ENCODE assay signal across 24 cellular contexts in the genomic region with DNA sequence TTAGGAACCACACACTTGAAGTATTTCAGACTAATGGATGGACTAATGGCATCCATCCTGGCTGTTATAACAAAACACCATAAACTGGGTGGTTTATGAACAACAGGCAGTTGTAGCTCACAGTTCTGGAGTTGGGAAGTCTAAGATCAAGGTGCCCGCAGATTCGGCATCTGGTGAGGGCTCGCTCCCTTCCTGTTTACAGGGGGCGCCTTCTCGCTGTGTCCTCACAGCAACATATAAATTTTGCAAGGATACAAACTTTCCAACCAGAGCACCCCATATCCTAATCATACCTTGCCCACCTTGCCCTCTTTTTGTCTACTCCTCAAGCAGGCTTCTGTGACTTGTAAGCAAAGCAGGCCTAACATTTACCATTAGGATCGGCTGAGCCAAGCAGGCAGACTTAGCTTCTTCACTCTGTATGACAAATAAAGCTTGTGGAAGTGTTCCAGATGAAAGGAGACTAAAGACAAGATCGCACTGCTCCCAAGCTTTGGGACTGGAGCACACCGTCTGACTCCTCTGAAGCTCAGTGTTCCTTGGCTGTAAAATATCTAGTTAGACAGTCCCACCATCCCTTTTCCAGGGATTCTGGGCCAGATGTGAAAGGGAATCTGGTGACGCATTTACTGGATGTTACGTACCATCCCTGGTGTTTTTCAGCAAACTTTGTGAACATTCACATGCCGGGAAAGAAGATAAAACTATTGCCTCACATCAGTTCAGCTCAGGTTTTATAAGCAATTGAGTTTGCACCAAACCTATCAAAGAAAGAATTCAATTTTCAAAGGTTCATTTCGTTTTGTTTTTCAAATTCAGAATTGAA. TPM values are rescaled to one million over a fixed set of nuclear protein-coding genes. Genes with fewer than 3 reads are reported as not detected.
DNase-seq lines count a peak whose midpoint lies in the region; ATAC-seq, FAIRE-seq and TF ChIP-seq lines count a peak whose summit lies in the region.
"Had no signal": no experiment of that assay in that cellular context is flagged by ENCODE, and none has a peak within 500 bp of the region (broad histone marks: within the 10 kb centered on the region; RNA-seq: fewer than 3 reads in every experiment).

No MANE protein-coding gene starts in this region.

- H3K56ac ChIP-seq in H1 (replicated peaks; ENCODE audit: insufficient read length, low read depth, low read length): no peak overlapping the region

- 0 out of 2 replicates have a peak overlapping the region, but pooled peaks have one; percentile 0 for H2AK5ac ChIP-seq in H1 (ENCODE audit: low read depth, low read length)

- no peak overlapping the region for H3K4ac ChIP-seq in H1 (replicated peaks; ENCODE audit: insufficient read length, low read depth, low read length)

- no peaks in the 10 kb centered on the region for H4K20me1 ChIP-seq in H1 (replicated peaks in 1 of 2; ENCODE audit: control insufficient read depth in 1 of 2, insufficient read depth in 2 of 2, low read length in 2 of 2)

- no peak overlapping the region for H4K8ac ChIP-seq in H1 (ENCODE audit: extremely low read depth, insufficient read depth, low read length)

- H2BK20ac ChIP-seq in H1 (ENCODE audit: low read length): no peak overlapping the region

- H4K91ac ChIP-seq in H1 (replicated peaks; ENCODE audit: insufficient read length, low read length): no peak overlapping the region

- H2BK12ac ChIP-seq in H1 (ENCODE audit: low read depth, low read length): no peak overlapping the region

- H3K27me3 Mint-ChIP-seq in mesothelial cell of epicardium (ENCODE audit: low read depth): peaks cover 25% of the 10 kb centered on the region
- H3K27me3 Mint-ChIP-seq: activated CD4-positive, alpha-beta memory T cell treated with anti-CD3 and anti-CD28 coated beads, Interleukin-2, amount 10 ng/mL, durations not matched to agents 7 days and 5 days; central memory CD8-positive, alpha-beta T cell had no signal

- no peaks in the 10 kb centered on the region; a peak in 1 of 4 replicates for H3K79me2 ChIP-seq in H1 (ENCODE audit: control insufficient read depth in 1 of 2, insufficient read depth in 2 of 2, low read length in 2 of 2)

- H3K27ac ChIP-seq in left ventricle myocardium inferior (replicated peaks): peak overlapping the region; percentile 63
- H3K27ac ChIP-seq in heart left ventricle: peak overlapping the region in 5 of 12 donors; percentile 5 to 62 (median 40)
- no peak overlapping the region for H3K27ac ChIP-seq in H1 (ENCODE audit: low read depth, low read length)
- H3K27ac ChIP-seq in temporal lobe (ENCODE audit: low read depth, low read length): peak overlapping the region; percentile 17
- H3K27ac ChIP-seq: A549, uterus, WERI-Rb-1 had no signal

- CTCF ChIA-PET in H1 (lab: Charles Lee; ENCODE audit: partially characterized antibody): interaction anchor here (0.7 to 2.9 kb wide), 17 partner anchors 9 to 163 kb away, joined by 3 to 10 read pairs (median 4); a partner anchor contains a TSS

- H3K4me1 ChIP-seq in left ventricle myocardium inferior (peaks cover 98% of the 10 kb centered on the region), heart left ventricle (peaks cover 4 to 87% (median 58%) of the 10 kb centered on the region in 12 donors), H1 (replicated peaks in 1 of 4; ENCODE audit: control insufficient read depth in 3 of 4, insufficient read depth in 4 of 4, low read length in 3 of 4) (peaks cover 0 to 11% (median 1%) of the 10 kb centered on the region in 4 experiments; a peak in 1 of 7 replicates)
- H3K4me1 ChIP-seq: uterus had no signal

- TF ChIP-seq EP300 in H1 (IDR thresholded peaks at IDR 0.05; ENCODE audit: borderline replicate concordance in 1 of 2, low read depth in 2 of 2, low read length in 2 of 2): no peak

- no peak for TF ChIP-seq POLR2A in heart left ventricle (IDR thresholded peaks at IDR 0.05)
- TF ChIP-seq POLR2A in H1 (IDR thresholded peaks at IDR 0.05; ENCODE audit: control extremely low read depth in 1 of 2, low read depth in 2 of 2, low read length in 2 of 2): no peak

- WGBS in heart left ventricle, 4 donors: 90 to 94% (median 91%) methylated on average over 12 of the region's 12 CpGs
- 84% methylated on average over 12 of the region's 12 CpGs; no CpG with 5 or more reads in 1 of the 2 experiments for WGBS in H1 (ENCODE audit: extremely low coverage in 1 of 2, insufficient coverage in 1 of 2, insufficient read length in 1 of 2, insufficient replicate concordance in 2 of 2, low coverage in 1 of 2, low lambda C conversion rate in 2 of 2, missing lambda C conversion rate in 1 of 2), 2 experiments

- intact Hi-C loops in left ventricle myocardium inferior (cut with micrococcal nuclease): no loop called here
- intact Hi-C loops in heart left ventricle (cut with DNase I): loop anchor here in 1 of 10 donors (10.0 kb wide), 1 partner anchor 118 kb away; no protein-coding TSS in a partner anchor

- no peak overlapping the region for H3K4me3 Mint-ChIP-seq in mesothelial cell of epicardium
- H3K4me3 Mint-ChIP-seq: activated CD4-positive, alpha-beta memory T cell treated with anti-CD3 and anti-CD28 coated beads, Interleukin-2, amount 10 ng/mL, durations not matched to agents 7 days and 5 days; activated naive CD4-positive, alpha-beta T cell treated with anti-CD3 and anti-CD28 coated beads, Interleukin-2, amount 10 ng/mL, durations not matched to agents 7 days and 5 days; activated T-cell treated with anti-CD3 and anti-CD28 coated beads, Interleukin-2, amount 50 U/mL, for 4 hours; central memory CD8-positive, alpha-beta T cell; nephron progenitor cell had no signal

- no peak overlapping the region for H3K18ac ChIP-seq in H1 (ENCODE audit: extremely low read depth, low read length)

- H2AFZ ChIP-seq in H1 (ENCODE audit: low read length): 0 out of 2 replicates have a peak overlapping the region, but pooled peaks have one; percentile 11

- H2BK120ac ChIP-seq in H1 (replicated peaks; ENCODE audit: low read depth, low read length): no peak overlapping the region

- H2BK15ac ChIP-seq in H1 (ENCODE audit: low read length): 0 out of 2 replicates have a peak overlapping the region, but pooled peaks have one; percentile 22

- H3K4me3 ChIP-seq in left ventricle myocardium inferior (no peak overlapping the region), heart left ventricle (no peak overlapping the region), H1 (ENCODE audit: extremely low read depth in 1 of 4, insufficient read depth in 2 of 4, low read depth in 3 of 4, low read length in 4 of 4) (no peak overlapping the region)
- H3K4me3 ChIP-seq: A549, uterus had no signal

- no peaks in the 10 kb centered on the region for H3K27me3 ChIP-seq in left ventricle myocardium inferior (ENCODE audit: low read depth)
- no peaks in the 10 kb centered on the region for H3K27me3 ChIP-seq in heart left ventricle
- H3K27me3 ChIP-seq in H1 (replicated peaks in 1 of 4; ENCODE audit: control insufficient read depth in 3 of 4, extremely low read depth in 1 of 4, insufficient read depth in 3 of 4, low read length in 3 of 4): no peaks in the 10 kb centered on the region
- H3K27me3 ChIP-seq: uterus had no signal

- H3K4me2 ChIP-seq in H1 (ENCODE audit: insufficient read depth in 1 of 2, low read depth in 2 of 2, low read length in 2 of 2): no peak overlapping the region
- H3K4me2 ChIP-seq: A549 had no signal

- no peak overlapping the region for H3K9ac ChIP-seq in H1 (replicated peaks in 1 of 4; ENCODE audit: extremely low read depth in 1 of 4, low read depth in 3 of 4, low read length in 3 of 4)

- no peaks in the 10 kb centered on the region for H3K23me2 ChIP-seq in H1 (ENCODE audit: low read depth, low read length)

- peak overlapping the region; percentile 22 for H3K27ac Mint-ChIP-seq in mesothelial cell of epicardium
- H3K27ac Mint-ChIP-seq: activated CD4-positive, alpha-beta memory T cell treated with anti-CD3 and anti-CD28 coated beads, Interleukin-2, amount 10 ng/mL, durations not matched to agents 7 days and 5 days; activated naive CD4-positive, alpha-beta T cell treated with anti-CD3 and anti-CD28 coated beads, Interleukin-2, amount 10 ng/mL, durations not matched to agents 7 days and 5 days; nephron progenitor cell had no signal

- peaks cover 3% of the 10 kb centered on the region; the same call in 1 of the 2 replicates for H3K79me1 ChIP-seq in H1 (ENCODE audit: low read depth, low read length)

- H3K36me3 ChIP-seq in left ventricle myocardium inferior: peaks cover 9% of the 10 kb centered on the region
- H3K36me3 ChIP-seq in heart left ventricle: peaks cover 0 to 16% (median 0%) of the 10 kb centered on the region in 9 donors
- no peaks in the 10 kb centered on the region for H3K36me3 ChIP-seq in H1 (ENCODE audit: control insufficient read depth in 2 of 4, insufficient read depth in 4 of 4, low read length in 3 of 4)
- H3K36me3 ChIP-seq: uterus, WERI-Rb-1 had no signal

- DNase-seq in left ventricle myocardium inferior (no peak), heart left ventricle (no peak), H1 (ENCODE audit: low read depth in 1 of 2, low spot score in 2 of 2) (no peak), mesothelial cell of epicardium (ENCODE audit: low spot score in 2 of 2, unreplicated experiment in 2 of 2) (no peak), NCI-H446 treated with DMSO at 0.1 percent for 48 hours (lab: John Stamatoyannopoulos, UW) (no peak), NOMO-1 treated with dmso at 0.1 percent for 144 hours (lab: John Stamatoyannopoulos, UW; ENCODE audit: unreplicated experiment) (no peak)
- DNase-seq: activated CD4-positive, alpha-beta memory T cell treated with anti-CD3 and anti-CD28 coated beads, Interleukin-2, amount 10 ng/mL, durations not matched to agents 7 days and 5 days; activated naive CD4-positive, alpha-beta T cell treated with anti-CD3 and anti-CD28 coated beads, Interleukin-2, amount 10 ng/mL, durations not matched to agents 7 days and 5 days; activated T-cell treated with anti-CD3 and anti-CD28 coated beads, Interleukin-2, amount 50 U/mL, for 4 hours; aorta; Calu3; effector CD8-positive, alpha-beta T cell; NCI-H1092; NCI-H2029 treated with DMSO at 0.1 percent for 48 hours; nephron progenitor cell; posterior cingulate gyrus; stimulated activated CD4-positive, alpha-beta T cell treated with anti-CD3 and anti-CD28 coated beads, Interleukin-4, amount 100 ng/mL, for 24 hours; uterus; WERI-Rb-1 had no signal

- H4K5ac ChIP-seq in H1 (ENCODE audit: insufficient read length, low read depth, low read length): no peak overlapping the region

- H3K4me1 Mint-ChIP-seq in mesothelial cell of epicardium: peaks cover 10% of the 10 kb centered on the region

- no peaks in the 10 kb centered on the region for H3K36me3 Mint-ChIP-seq in mesothelial cell of epicardium
- H3K36me3 Mint-ChIP-seq: activated naive CD4-positive, alpha-beta T cell treated with anti-CD3 and anti-CD28 coated beads, Interleukin-2, amount 10 ng/mL, durations not matched to agents 7 days and 5 days had no signal

- POLR2A ChIA-PET in H1 (lab: Charles Lee; ENCODE audit: partially characterized antibody): no interaction called here

- H3K14ac ChIP-seq in H1 (ENCODE audit: insufficient read length): no peak overlapping the region

- H3K9me3 Mint-ChIP-seq in mesothelial cell of epicardium: peaks cover 4% of the 10 kb centered on the region
- H3K9me3 Mint-ChIP-seq: activated CD4-positive, alpha-beta memory T cell treated with anti-CD3 and anti-CD28 coated beads, Interleukin-2, amount 10 ng/mL, durations not matched to agents 7 days and 5 days; activated T-cell treated with anti-CD3 and anti-CD28 coated beads, Interleukin-2, amount 50 U/mL, for 4 hours; central memory CD8-positive, alpha-beta T cell had no signal

- FAIRE-seq in H1 (lab: Jason Lieb, UNC): no peak
- FAIRE-seq: A549, islet of Langerhans had no signal

- no peak overlapping the region for H2BK5ac ChIP-seq in H1 (ENCODE audit: low read depth, low read length)

- TF ChIP-seq CTCF in left ventricle myocardium inferior (IDR thresholded peaks at IDR 0.05; ENCODE audit: borderline replicate concordance): no peak
- no peak for TF ChIP-seq CTCF in heart left ventricle (IDR thresholded peaks at IDR 0.05)
- no peak for TF ChIP-seq CTCF in H1 (IDR thresholded peaks at IDR 0.05; ENCODE audit: control extremely low read depth in 1 of 3, insufficient read depth in 1 of 3, low read depth in 1 of 3, low read length in 3 of 3)
- TF ChIP-seq CTCF in mesothelial cell of epicardium (IDR thresholded peaks at IDR 0.05; ENCODE audit: unreplicated experiment): no peak

- no peak overlapping the region for H3K23ac ChIP-seq in H1 (ENCODE audit: insufficient read length)

- ATAC-seq in heart left ventricle (no peak), GM21367 (IDR thresholded peaks at IDR 0.05; ENCODE audit: unreplicated experiment) (no peak)
- ATAC-seq: A549; activated T-cell treated with anti-CD3 and anti-CD28 coated beads, Interleukin-2, amount 50 U/mL, for 4 hours had no signal

- TF ChIP-seq RAD21 in H1 (IDR thresholded peaks at IDR 0.05 in 1 of 2, conservative IDR thresholded peaks at IDR 0.05 in 1 of 2; ENCODE audit: low read depth in 2 of 2, low read length in 2 of 2): peak; percentile 14 to 43; a peak in 3 of 4 replicates

- no peaks in the 10 kb centered on the region for H3K9me3 ChIP-seq in left ventricle myocardium inferior (replicated peaks)
- no peaks in the 10 kb centered on the region for H3K9me3 ChIP-seq in heart left ventricle
- H3K9me3 ChIP-seq in H1 (ENCODE audit: insufficient read depth in 2 of 2, low read depth in 1 of 2, low read length in 1 of 2): no peaks in the 10 kb centered on the region
- H3K9me3 ChIP-seq: A549, uterus had no signal

RNA-seq across cellular contexts. Expression of a gene that starts 34.8 kb away (rescaled TPM):
- total RNA-seq in left ventricle myocardium inferior (51.6 TPM), heart left ventricle (10 to 100 TPM; 25.0 to 65.8 (median 41.9) TPM), mesothelial cell of epicardium (3.5 to 4.8 TPM (median 4.0 TPM) in 3 replicates), temporal lobe (27.0 TPM)
- polyA plus RNA-seq in heart left ventricle (10 to 100 TPM; 16.2 to 41.5 TPM), H1 (2011; rRNA removed) (2.5 and 3.4 TPM in 2 replicates)
- 8.5 and 8.8 TPM in 2 replicates for total RNA-seq in H1 (2021; fragmentation: NEBNext Ultra II Directional; extraction: Animal tissue kit (Norgen Biotek cat#: 25700))
- 2.8 TPM for polyA plus RNA-seq in H1 (2011; cell fraction: cytosol; rRNA removed)
- polyA plus RNA-seq in H1 (2011; cell fraction: nucleus; rRNA removed): 4.1 TPM
- polyA plus RNA-seq in H1 (2012, experiment 1 of 2): 2.5 to 3.4 TPM (median 3.1 TPM) in 4 replicates
- polyA plus RNA-seq in H1 (2012, experiment 2 of 2): 0.63 TPM
- 3.5 TPM for polyA plus RNA-seq in H1 (2013, experiment 1 of 2)
- 3.6 TPM for polyA plus RNA-seq in H1 (2013, experiment 2 of 2)
- 8.5 and 10.8 TPM in 2 replicates for polyA minus RNA-seq in H1 (2011; rRNA and poly(A)+ RNA removed)
- polyA minus RNA-seq in H1 (2011; cell fraction: cytosol; rRNA and poly(A)+ RNA removed): 7.9 TPM
- polyA minus RNA-seq in H1 (2011; cell fraction: nucleus; rRNA and poly(A)+ RNA removed): 14.4 TPM
